Comparison of ENCODE assay signal across 23 cellular contexts in the genomic region with DNA sequence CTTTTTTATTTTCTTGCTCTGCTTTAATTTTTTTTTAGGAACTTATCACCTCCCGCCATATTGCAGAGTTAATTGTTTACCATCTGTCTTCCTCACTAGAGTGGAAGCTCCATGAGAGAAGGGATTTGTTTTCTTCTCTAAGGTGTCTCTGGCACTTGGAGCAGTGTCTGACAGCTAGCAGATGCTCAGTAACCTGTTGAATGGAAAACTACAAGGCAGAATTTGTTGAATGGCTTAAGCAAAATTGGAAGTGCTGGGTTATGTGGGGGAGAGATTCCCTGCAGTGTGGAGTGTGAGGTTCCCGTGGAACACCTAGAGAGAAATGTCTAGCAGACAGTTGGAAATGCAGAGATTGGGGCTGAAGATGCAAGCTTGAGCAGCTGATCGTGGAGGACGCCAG.
"Had no signal": no experiment of that assay in that cellular context is flagged by ENCODE, and none has a peak within 500 bp of the region (broad histone marks: within the 10 kb centered on the region; RNA-seq: fewer than 3 reads in every experiment).

No MANE protein-coding gene starts in this region.

- H3K27ac Mint-ChIP-seq: mesothelial cell of epicardium had no signal

- H3K4me3 ChIP-seq: coronary artery, dorsolateral prefrontal cortex, esophagus muscularis mucosa, heart right ventricle, left lung, lower lobe of right lung, mucosa of descending colon had no signal

- H3K27ac ChIP-seq: coronary artery, esophagus muscularis mucosa, foreskin keratinocyte, heart right ventricle, left lung, lower lobe of right lung had no signal

- H3K36me3 Mint-ChIP-seq: mesothelial cell of epicardium had no signal

- H3K4me1 Mint-ChIP-seq: naive B cell had no signal

- H3K27me3 ChIP-seq: dorsolateral prefrontal cortex, esophagus muscularis mucosa, heart right ventricle, left lung had no signal

- H3K36me3 ChIP-seq: esophagus muscularis mucosa, heart right ventricle, left lung, lower lobe of right lung had no signal

- H3K4me3 Mint-ChIP-seq: mesothelial cell of epicardium had no signal

- H3K4me1 ChIP-seq: esophagus muscularis mucosa, foreskin keratinocyte, heart right ventricle, left lung, lower lobe of right lung had no signal

- DNase-seq: dermis blood vessel endothelial cell; dorsolateral prefrontal cortex; effector CD4-positive, alpha-beta T cell; effector memory CD4-positive, alpha-beta T cell; foreskin keratinocyte; glutamatergic neuron; head of caudate nucleus; heart right ventricle; hippocampal formation; left cardiac atrium; left lung; left ventricle myocardium superior; lower lobe of right lung; mesenchymal stem cell; mucosa of descending colon; naive B cell had no signal

- FAIRE-seq: colon, frontal cortex, islet of Langerhans, keratinocyte had no signal
